ENCODE assay signal across 16 cellular contexts in genomic region chr3:123774474-123774873, GRCh38.
DNase-seq lines count a peak whose midpoint lies in the region; ATAC-seq and TF ChIP-seq lines count a peak whose summit lies in the region.
"Had no signal": no experiment of that assay in that cellular context is flagged by ENCODE, and none has a peak within 500 bp of the region (broad histone marks: within the 10 kb centered on the region; RNA-seq: fewer than 3 reads in every experiment).

No MANE protein-coding gene starts in this region.

- H3K9me3 ChIP-seq in SK-N-MC (ENCODE audit: low read depth, low read length) (no peaks in the 10 kb centered on the region), hepatocyte (ENCODE audit: low read depth) (no peaks in the 10 kb centered on the region), tibial artery (no peaks in the 10 kb centered on the region)
- H3K9me3 ChIP-seq: A549, Caco-2 had no signal

- DNase-seq in SK-N-MC (ENCODE audit: low read depth, low spot score) (no peak), hepatocyte (ENCODE audit: low spot score) (no peak), tibial artery (no peak), dedifferentiated amniotic fluid mesenchymal stem cell (ENCODE audit: extremely low spot score) (no peak), nucleus accumbens (lab: John Stamatoyannopoulos, UW) (no peak)
- DNase-seq: Caco-2; CD4-positive, alpha-beta T cell; H7; NCI-H1417 treated with DMSO at 0.1 percent for 48 hours; NCI-H187 treated with DMSO at 0.1 percent for 48 hours; NCI-H524; NCI-H82; SHP77 had no signal

- no peaks in the 10 kb centered on the region for H3K27me3 ChIP-seq in hepatocyte
- H3K27me3 ChIP-seq in rectal smooth muscle tissue (ENCODE audit: control insufficient read depth, insufficient read depth, low read length): no peaks in the 10 kb centered on the region
- no peaks in the 10 kb centered on the region for H3K27me3 ChIP-seq in tibial artery

- ATAC-seq in GM21526 (IDR thresholded peaks at IDR 0.05; ENCODE audit: low FRiP score, unreplicated experiment): no peak

- peak overlapping the region; percentile 50 for H3K4me3 ChIP-seq in SK-N-MC
- no peak overlapping the region for H3K4me3 ChIP-seq in hepatocyte
- H3K4me3 ChIP-seq in rectal smooth muscle tissue (ENCODE audit: low read length): no peak overlapping the region
- H3K4me3 ChIP-seq in tibial artery: no peak overlapping the region
- H3K4me3 ChIP-seq: A549 had no signal

- H3K36me3 ChIP-seq in SK-N-MC (ENCODE audit: insufficient read depth, low read length) (no peaks in the 10 kb centered on the region), hepatocyte (replicated peaks; ENCODE audit: insufficient read depth, low read depth) (no peaks in the 10 kb centered on the region), rectal smooth muscle tissue (ENCODE audit: control insufficient read depth, insufficient read depth, low read length) (no peaks in the 10 kb centered on the region), tibial artery (no peaks in the 10 kb centered on the region)

- H3K9me2 ChIP-seq in hepatocyte (replicated peaks; ENCODE audit: insufficient read depth): no peaks in the 10 kb centered on the region

- no peak for TF ChIP-seq CTCF in hepatocyte (IDR thresholded peaks at IDR 0.05; ENCODE audit: poor library complexity)
- TF ChIP-seq CTCF in tibial artery (IDR thresholded peaks at IDR 0.05): no peak

- no peak overlapping the region for H3K9ac ChIP-seq in SK-N-MC (ENCODE audit: insufficient read length)
- H3K9ac ChIP-seq in rectal smooth muscle tissue (ENCODE audit: low read length): no peak overlapping the region

- H2AFZ ChIP-seq in hepatocyte: no peak overlapping the region

- 98% methylated on average over 3 of the region's 3 CpGs for WGBS in hepatocyte (ENCODE audit: low lambda C conversion rate, missing lambda C conversion rate)

- H4K20me1 ChIP-seq in hepatocyte (ENCODE audit: insufficient read depth, poor library complexity, severe bottlenecking): no peaks in the 10 kb centered on the region

- H3K4me2 ChIP-seq in hepatocyte: peak overlapping the region; percentile 0

- intact Hi-C loops in tibial artery (cut with DNase I; ENCODE audit: low total_unique reads): no loop called here

- peak overlapping the region; percentile 55 for H3K27ac ChIP-seq in SK-N-MC
- no peak overlapping the region for H3K27ac ChIP-seq in hepatocyte
- peak overlapping the region; percentile 11 for H3K27ac ChIP-seq in rectal smooth muscle tissue (ENCODE audit: low read depth, low read length)
- H3K27ac ChIP-seq in tibial artery: peak overlapping the region; percentile 57 to 71

- H3K4me1 ChIP-seq in hepatocyte (ENCODE audit: insufficient read depth): no peaks in the 10 kb centered on the region
- peaks cover 14% of the 10 kb centered on the region for H3K4me1 ChIP-seq in rectal smooth muscle tissue (ENCODE audit: control insufficient read depth, insufficient read depth, low read length)
- H3K4me1 ChIP-seq in tibial artery: peaks cover 0 to 35% (median 22%) of the 10 kb centered on the region in 4 donors

- no peaks in the 10 kb centered on the region for H3K79me2 ChIP-seq in hepatocyte
